In genomic region chr12:111684485-111685147, GRCh38 we compare ENCODE assay signal across 8 cellular contexts. TPM values are rescaled to one million over a fixed set of nuclear protein-coding genes. Genes with fewer than 3 reads are reported as not detected.
DNase-seq lines count a peak whose midpoint lies in the region; ATAC-seq and TF ChIP-seq lines count a peak whose summit lies in the region.
"Not testable (repeated sequence)": the region's sequence is repeated elsewhere in the genome, so short reads cannot be mapped to it uniquely, and the experiment has no call there.

No MANE protein-coding gene starts in this region.

- DNase-seq in ELF-1 (ENCODE audit: low read depth, low spot score) (peak; percentile 14), upper lobe of left lung (peak in 1 of 2 donors; percentile 50)
- not testable (repeated sequence) for DNase-seq in NB4 (ENCODE audit: low read depth); activated CD4-positive, alpha-beta memory T cell treated with anti-CD3 and anti-CD28 coated beads, Interleukin-2, amount 10 ng/mL, durations not matched to agents 7 days and 5 days; breast epithelium (ENCODE audit: low spot score in 2 of 2); fibroblast of the aortic adventitia (ENCODE audit: low read depth); lung (ENCODE audit: low spot score); prostate gland (ENCODE audit: low spot score)

- TF ChIP-seq POLR2A in NB4 (IDR thresholded peaks at IDR 0.05; ENCODE audit: extremely low read depth, insufficient read length); breast epithelium (IDR thresholded peaks at IDR 0.05); prostate gland (IDR thresholded peaks at IDR 0.05); upper lobe of left lung (IDR thresholded peaks at IDR 0.05): not testable (repeated sequence)

- not testable (repeated sequence) for TF ChIP-seq CTCF in NB4 (IDR thresholded peaks at IDR 0.05; ENCODE audit: low read depth, low read length); breast epithelium (IDR thresholded peaks at IDR 0.05); fibroblast of the aortic adventitia (IDR thresholded peaks at IDR 0.05; ENCODE audit: insufficient read depth, low read length); lung (IDR thresholded peaks at IDR 0.05; ENCODE audit: control extremely low read depth, extremely low read depth); prostate gland (IDR thresholded peaks at IDR 0.05); upper lobe of left lung (IDR thresholded peaks at IDR 0.05)

- peak overlapping the region; percentile 93 for H3K27ac Mint-ChIP-seq in activated CD4-positive, alpha-beta memory T cell treated with anti-CD3 and anti-CD28 coated beads, Interleukin-2, amount 10 ng/mL, durations not matched to agents 7 days and 5 days

- peaks cover 36% of the 10 kb centered on the region for H3K4me1 Mint-ChIP-seq in activated CD4-positive, alpha-beta memory T cell treated with anti-CD3 and anti-CD28 coated beads, Interleukin-2, amount 10 ng/mL, durations not matched to agents 7 days and 5 days

- H3K4me3 ChIP-seq in NB4 (ENCODE audit: low read depth, low read length) (peak overlapping the region; percentile 96), breast epithelium (peak overlapping the region; percentile 83 to 100 (median 91)), fibroblast of the aortic adventitia (ENCODE audit: low read depth, low read length) (peak overlapping the region; percentile 98), lung (peak overlapping the region; percentile 78), prostate gland (peak overlapping the region; percentile 97 to 99), upper lobe of left lung (peak overlapping the region; percentile 70 to 100 (median 83))

- not testable (repeated sequence) for H3K9me3 Mint-ChIP-seq in activated CD4-positive, alpha-beta memory T cell treated with anti-CD3 and anti-CD28 coated beads, Interleukin-2, amount 10 ng/mL, durations not matched to agents 7 days and 5 days

- H3K9me3 ChIP-seq in breast epithelium; lung (ENCODE audit: control insufficient read depth in 2 of 2, insufficient read depth in 1 of 2, low read length in 1 of 2); prostate gland; upper lobe of left lung: not testable (repeated sequence)

- WGBS in lung, 2 donors: 71 to 84% methylated on average over 13 of the region's 13 CpGs
- WGBS in prostate gland: 80% methylated on average over 13 of the region's 13 CpGs
- 74 to 86% methylated on average over 7 to 13 of the region's 13 CpGs for WGBS in upper lobe of left lung, 2 donors

- ATAC-seq in lung (ENCODE audit: insufficient read depth, low FRiP score); upper lobe of left lung (ENCODE audit: low FRiP score in 2 of 2): not testable (repeated sequence)

- POLR2A ChIA-PET in activated CD4-positive, alpha-beta memory T cell treated with anti-CD3 and anti-CD28 coated beads, Interleukin-2, amount 10 ng/mL, durations not matched to agents 7 days and 5 days (lab: Charles Lee): interaction anchor here (1.0 to 3.9 kb wide), 8 partner anchors 10 to 734 kb away, joined by 3 to 34 read pairs (median 5); partner anchors contain the start of genes MAPKAPK5, NAA25 and PTPN11

- H3K27me3 Mint-ChIP-seq in activated CD4-positive, alpha-beta memory T cell treated with anti-CD3 and anti-CD28 coated beads, Interleukin-2, amount 10 ng/mL, durations not matched to agents 7 days and 5 days: not testable (repeated sequence)

- not testable (repeated sequence) for TF ChIP-seq EP300 in upper lobe of left lung (IDR thresholded peaks at IDR 0.05)

- H3K36me3 ChIP-seq in breast epithelium (peaks cover 11% of the 10 kb centered on the region), lung (ENCODE audit: control insufficient read depth in 2 of 2, insufficient read depth in 2 of 2, low read length in 2 of 2) (peaks cover 11 to 21% of the 10 kb centered on the region in 2 donors), upper lobe of left lung (peaks cover 12 to 37% (median 24%) of the 10 kb centered on the region in 4 donors)
- not testable (repeated sequence) for H3K36me3 ChIP-seq in prostate gland

- H3K27me3 ChIP-seq in breast epithelium; lung (ENCODE audit: control insufficient read depth, insufficient read depth); prostate gland (replicated peaks; ENCODE audit: insufficient read depth); upper lobe of left lung: not testable (repeated sequence)

- CTCF ChIA-PET in activated CD4-positive, alpha-beta memory T cell treated with anti-CD3 and anti-CD28 coated beads, Interleukin-2, amount 10 ng/mL, durations not matched to agents 7 days and 5 days (lab: Charles Lee): interaction anchor here (1.8 to 2.1 kb wide), 2 partner anchors 128 to 288 kb away, joined by 6 to 15 read pairs; no protein-coding TSS in a partner anchor

- H3K27ac ChIP-seq in breast epithelium (peak overlapping the region; percentile 88 to 91), upper lobe of left lung (peak overlapping the region in 3 of 4 donors; percentile 90 to 93 (median 91))
- not testable (repeated sequence) for H3K27ac ChIP-seq in lung (ENCODE audit: low read depth in 1 of 2, low read length in 1 of 2); prostate gland

- H3K4me1 ChIP-seq in breast epithelium (peaks cover 2 to 13% of the 10 kb centered on the region in 2 donors), upper lobe of left lung (peaks cover 19 to 33% (median 21%) of the 10 kb centered on the region in 4 donors)
- not testable (repeated sequence) for H3K4me1 ChIP-seq in lung (ENCODE audit: control insufficient read depth in 2 of 2, insufficient read depth in 2 of 2, low read length in 2 of 2); prostate gland (replicated peaks)

- intact Hi-C loops in breast epithelium (cut with DNase I; ENCODE audit: low total_unique reads); prostate gland (cut with DNase I): not testable (repeated sequence)

- peaks cover 28% of the 10 kb centered on the region for H3K36me3 Mint-ChIP-seq in activated CD4-positive, alpha-beta memory T cell treated with anti-CD3 and anti-CD28 coated beads, Interleukin-2, amount 10 ng/mL, durations not matched to agents 7 days and 5 days (ENCODE audit: low read depth)

- peak overlapping the region; percentile 99 for H3K4me3 Mint-ChIP-seq in activated CD4-positive, alpha-beta memory T cell treated with anti-CD3 and anti-CD28 coated beads, Interleukin-2, amount 10 ng/mL, durations not matched to agents 7 days and 5 days

RNA-seq across cellular contexts. Expression of gene BRAP, which starts 1.1 kb away (rescaled TPM):
- total RNA-seq in activated CD4-positive, alpha-beta memory T cell treated with anti-CD3 and anti-CD28 coated beads, Interleukin-2, amount 10 ng/mL, durations not matched to agents 7 days and 5 days: 10 to 100 TPM; 18.1 to 19.4 TPM
- total RNA-seq in breast epithelium (10 to 100 TPM; 17.4 to 23.7 (median 20.5) TPM), fibroblast of the aortic adventitia (ENCODE audit: low replicate concordance) (18.3 and 28.5 TPM in 2 replicates), lung (10 to 100 TPM; 15.1 to 16.5 TPM), prostate gland (10 to 100 TPM; 17.9 to 37.3 TPM), upper lobe of left lung (10 to 100 TPM; 11.0 to 17.8 (median 15.5) TPM)
- 1 to 10 TPM; 9.1 to 9.2 TPM for polyA plus RNA-seq in lung

RNA-seq across cellular contexts. Expression of gene ACAD10, which starts 1.2 kb away (rescaled TPM):
- total RNA-seq in activated CD4-positive, alpha-beta memory T cell treated with anti-CD3 and anti-CD28 coated beads, Interleukin-2, amount 10 ng/mL, durations not matched to agents 7 days and 5 days: 10 to 100 TPM; 25.3 to 28.5 TPM
- total RNA-seq in breast epithelium (10 to 100 TPM; 17.9 to 24.1 (median 18.7) TPM), fibroblast of the aortic adventitia (ENCODE audit: low replicate concordance) (15.1 and 19.7 TPM in 2 replicates), lung (10 to 100 TPM; 21.9 to 38.6 TPM), prostate gland (10 to 100 TPM; 36.8 to 37.5 TPM), upper lobe of left lung (10 to 100 TPM; 16.7 to 83.8 (median 27.0) TPM)
- polyA plus RNA-seq in lung: 10 to 100 TPM; 10.1 to 13.0 TPM
